ENCODE assay signal across 1 cellular context in the genomic region with DNA sequence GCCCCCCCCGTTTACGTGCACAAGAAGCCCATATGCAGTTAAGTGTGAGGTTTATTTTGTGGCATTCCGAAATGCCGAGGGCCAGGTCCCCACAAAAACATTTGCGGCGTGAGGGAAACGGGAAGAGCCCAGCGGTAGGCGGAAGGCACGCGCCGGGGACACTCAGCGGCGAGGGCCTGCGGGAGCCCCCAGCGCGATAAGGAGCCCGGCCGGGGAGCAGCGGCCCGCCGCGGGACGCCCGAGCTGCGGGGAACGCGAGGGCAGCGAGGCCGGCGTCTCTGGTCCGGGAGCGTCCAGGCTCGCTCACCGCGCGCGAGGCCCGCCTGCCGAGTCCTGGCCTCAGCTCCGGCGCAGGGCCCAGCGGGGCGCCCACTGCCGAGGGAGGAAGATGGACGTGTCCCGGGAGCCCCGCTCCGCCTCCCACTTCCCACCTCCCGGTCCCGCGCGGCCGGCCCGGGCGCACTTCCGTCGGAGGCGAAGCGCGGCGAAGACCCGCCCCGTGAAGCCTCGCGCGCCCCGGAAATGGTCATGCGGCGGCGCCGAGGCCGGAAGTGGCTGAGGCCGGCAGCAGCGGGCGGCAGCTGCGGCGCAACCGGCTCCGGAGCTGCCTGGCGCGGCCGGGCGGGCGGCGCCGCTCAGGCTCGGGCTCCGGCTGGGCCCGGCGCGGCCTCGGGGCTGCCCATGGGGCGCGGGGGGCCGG.
TF ChIP-seq lines count a peak whose summit lies in the region.

A gene with protein sequence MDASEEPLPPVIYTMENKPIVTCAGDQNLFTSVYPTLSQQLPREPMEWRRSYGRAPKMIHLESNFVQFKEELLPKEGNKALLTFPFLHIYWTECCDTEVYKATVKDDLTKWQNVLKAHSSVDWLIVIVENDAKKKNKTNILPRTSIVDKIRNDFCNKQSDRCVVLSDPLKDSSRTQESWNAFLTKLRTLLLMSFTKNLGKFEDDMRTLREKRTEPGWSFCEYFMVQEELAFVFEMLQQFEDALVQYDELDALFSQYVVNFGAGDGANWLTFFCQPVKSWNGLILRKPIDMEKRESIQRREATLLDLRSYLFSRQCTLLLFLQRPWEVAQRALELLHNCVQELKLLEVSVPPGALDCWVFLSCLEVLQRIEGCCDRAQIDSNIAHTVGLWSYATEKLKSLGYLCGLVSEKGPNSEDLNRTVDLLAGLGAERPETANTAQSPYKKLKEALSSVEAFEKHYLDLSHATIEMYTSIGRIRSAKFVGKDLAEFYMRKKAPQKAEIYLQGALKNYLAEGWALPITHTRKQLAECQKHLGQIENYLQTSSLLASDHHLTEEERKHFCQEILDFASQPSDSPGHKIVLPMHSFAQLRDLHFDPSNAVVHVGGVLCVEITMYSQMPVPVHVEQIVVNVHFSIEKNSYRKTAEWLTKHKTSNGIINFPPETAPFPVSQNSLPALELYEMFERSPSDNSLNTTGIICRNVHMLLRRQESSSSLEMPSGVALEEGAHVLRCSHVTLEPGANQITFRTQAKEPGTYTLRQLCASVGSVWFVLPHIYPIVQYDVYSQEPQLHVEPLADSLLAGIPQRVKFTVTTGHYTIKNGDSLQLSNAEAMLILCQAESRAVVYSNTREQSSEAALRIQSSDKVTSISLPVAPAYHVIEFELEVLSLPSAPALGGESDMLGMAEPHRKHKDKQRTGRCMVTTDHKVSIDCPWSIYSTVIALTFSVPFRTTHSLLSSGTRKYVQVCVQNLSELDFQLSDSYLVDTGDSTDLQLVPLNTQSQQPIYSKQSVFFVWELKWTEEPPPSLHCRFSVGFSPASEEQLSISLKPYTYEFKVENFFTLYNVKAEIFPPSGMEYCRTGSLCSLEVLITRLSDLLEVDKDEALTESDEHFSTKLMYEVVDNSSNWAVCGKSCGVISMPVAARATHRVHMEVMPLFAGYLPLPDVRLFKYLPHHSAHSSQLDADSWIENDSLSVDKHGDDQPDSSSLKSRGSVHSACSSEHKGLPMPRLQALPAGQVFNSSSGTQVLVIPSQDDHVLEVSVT (plus strand): TSS at position 536 of the 700 bp plus-strand sequence. CDS start 185 bp downstream, outside the sequence.

TF ChIP-seq in HepG2, 621 proteins besides CTCF, POLR2A, EP300 and RAD21 (continued from another document and continues in another):
- TF ChIP-seq, protein P1, sequence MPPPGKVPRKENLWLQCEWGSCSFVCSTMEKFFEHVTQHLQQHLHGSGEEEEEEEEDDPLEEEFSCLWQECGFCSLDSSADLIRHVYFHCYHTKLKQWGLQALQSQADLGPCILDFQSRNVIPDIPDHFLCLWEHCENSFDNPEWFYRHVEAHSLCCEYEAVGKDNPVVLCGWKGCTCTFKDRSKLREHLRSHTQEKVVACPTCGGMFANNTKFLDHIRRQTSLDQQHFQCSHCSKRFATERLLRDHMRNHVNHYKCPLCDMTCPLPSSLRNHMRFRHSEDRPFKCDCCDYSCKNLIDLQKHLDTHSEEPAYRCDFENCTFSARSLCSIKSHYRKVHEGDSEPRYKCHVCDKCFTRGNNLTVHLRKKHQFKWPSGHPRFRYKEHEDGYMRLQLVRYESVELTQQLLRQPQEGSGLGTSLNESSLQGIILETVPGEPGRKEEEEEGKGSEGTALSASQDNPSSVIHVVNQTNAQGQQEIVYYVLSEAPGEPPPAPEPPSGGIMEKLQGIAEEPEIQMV (CRISPR knock-in tag; IDR thresholded peaks at IDR 0.05; ENCODE audit: low read depth): no peak
- TF ChIP-seq ADNP (CRISPR knock-in tag; IDR thresholded peaks at IDR 0.05) (no peak), ZSCAN22 (CRISPR knock-in tag; IDR thresholded peaks at IDR 0.05) (no peak), KLF13 (CRISPR knock-in tag; IDR thresholded peaks at IDR 0.05) (no peak), ARNT2 (CRISPR knock-in tag; IDR thresholded peaks at IDR 0.05; ENCODE audit: low read depth) (peak; percentile 57; the same call in 1 of the 2 replicates), FLYWCH1 (CRISPR knock-in tag; IDR thresholded peaks at IDR 0.05) (no peak), PLRG1 (conservative IDR thresholded peaks at IDR 0.05) (no peak), ZNF296 (CRISPR knock-in tag; conservative IDR thresholded peaks at IDR 0.05) (no peak), ZNF496 (CRISPR knock-in tag; IDR thresholded peaks at IDR 0.05; ENCODE audit: insufficient replicate concordance) (no peak), GATAD2A (CRISPR knock-in tag; IDR thresholded peaks at IDR 0.05) (no peak), ZNF510 (CRISPR knock-in tag; IDR thresholded peaks at IDR 0.05; ENCODE audit: low read depth) (no peak), ZNF777 (CRISPR knock-in tag; IDR thresholded peaks at IDR 0.05) (peak; percentile 71), ZNF629 (CRISPR knock-in tag; conservative IDR thresholded peaks at IDR 0.05) (no peak), ZNF570 (CRISPR knock-in tag; IDR thresholded peaks at IDR 0.05; ENCODE audit: borderline replicate concordance) (no peak), MXI1 (IDR thresholded peaks at IDR 0.05; ENCODE audit: borderline replicate concordance, low read depth, low read length) (peak; percentile 31; the same call in 1 of the 3 replicates), ZNF850 (CRISPR knock-in tag; conservative IDR thresholded peaks at IDR 0.05) (no peak), ZBTB7B (CRISPR knock-in tag; IDR thresholded peaks at IDR 0.05) (no peak), NR2F2 (IDR thresholded peaks at IDR 0.05; ENCODE audit: borderline replicate concordance, low read depth) (no peak), ZNF724P (CRISPR knock-in tag; IDR thresholded peaks at IDR 0.05; ENCODE audit: borderline replicate concordance) (no peak; the same call in 1 of the 2 replicates), ZSCAN9 (CRISPR knock-in tag; IDR thresholded peaks at IDR 0.05; ENCODE audit: borderline replicate concordance) (no peak), ZNF782 (CRISPR knock-in tag; IDR thresholded peaks at IDR 0.05; ENCODE audit: borderline replicate concordance) (no peak), ZNF761 (CRISPR knock-in tag; conservative IDR thresholded peaks at IDR 0.05) (no peak), FOXP1 (IDR thresholded peaks at IDR 0.05) (no peak), FOXP1 (CRISPR knock-in tag; IDR thresholded peaks at IDR 0.05) (no peak), ZNF607 (CRISPR knock-in tag; IDR thresholded peaks at IDR 0.05; ENCODE audit: borderline replicate concordance) (no peak; the same call in 1 of the 2 replicates), SP140L (CRISPR knock-in tag; IDR thresholded peaks at IDR 0.05; ENCODE audit: borderline replicate concordance) (no peak), ZNF891 (CRISPR knock-in tag; IDR thresholded peaks at IDR 0.05) (peak; percentile 47; the same call in 1 of the 2 replicates), NPAS2 (CRISPR knock-in tag; IDR thresholded peaks at IDR 0.05; ENCODE audit: borderline replicate concordance) (no peak), ELF4 (CRISPR knock-in tag; IDR thresholded peaks at IDR 0.05; ENCODE audit: borderline replicate concordance) (no peak)
- TF ChIP-seq, protein P2, sequence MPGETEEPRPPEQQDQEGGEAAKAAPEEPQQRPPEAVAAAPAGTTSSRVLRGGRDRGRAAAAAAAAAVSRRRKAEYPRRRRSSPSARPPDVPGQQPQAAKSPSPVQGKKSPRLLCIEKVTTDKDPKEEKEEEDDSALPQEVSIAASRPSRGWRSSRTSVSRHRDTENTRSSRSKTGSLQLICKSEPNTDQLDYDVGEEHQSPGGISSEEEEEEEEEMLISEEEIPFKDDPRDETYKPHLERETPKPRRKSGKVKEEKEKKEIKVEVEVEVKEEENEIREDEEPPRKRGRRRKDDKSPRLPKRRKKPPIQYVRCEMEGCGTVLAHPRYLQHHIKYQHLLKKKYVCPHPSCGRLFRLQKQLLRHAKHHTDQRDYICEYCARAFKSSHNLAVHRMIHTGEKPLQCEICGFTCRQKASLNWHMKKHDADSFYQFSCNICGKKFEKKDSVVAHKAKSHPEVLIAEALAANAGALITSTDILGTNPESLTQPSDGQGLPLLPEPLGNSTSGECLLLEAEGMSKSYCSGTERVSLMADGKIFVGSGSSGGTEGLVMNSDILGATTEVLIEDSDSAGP (CRISPR knock-in tag; IDR thresholded peaks at IDR 0.05; ENCODE audit: borderline replicate concordance): no peak; the same call in 1 of the 2 replicates
- TF ChIP-seq, protein P3, sequence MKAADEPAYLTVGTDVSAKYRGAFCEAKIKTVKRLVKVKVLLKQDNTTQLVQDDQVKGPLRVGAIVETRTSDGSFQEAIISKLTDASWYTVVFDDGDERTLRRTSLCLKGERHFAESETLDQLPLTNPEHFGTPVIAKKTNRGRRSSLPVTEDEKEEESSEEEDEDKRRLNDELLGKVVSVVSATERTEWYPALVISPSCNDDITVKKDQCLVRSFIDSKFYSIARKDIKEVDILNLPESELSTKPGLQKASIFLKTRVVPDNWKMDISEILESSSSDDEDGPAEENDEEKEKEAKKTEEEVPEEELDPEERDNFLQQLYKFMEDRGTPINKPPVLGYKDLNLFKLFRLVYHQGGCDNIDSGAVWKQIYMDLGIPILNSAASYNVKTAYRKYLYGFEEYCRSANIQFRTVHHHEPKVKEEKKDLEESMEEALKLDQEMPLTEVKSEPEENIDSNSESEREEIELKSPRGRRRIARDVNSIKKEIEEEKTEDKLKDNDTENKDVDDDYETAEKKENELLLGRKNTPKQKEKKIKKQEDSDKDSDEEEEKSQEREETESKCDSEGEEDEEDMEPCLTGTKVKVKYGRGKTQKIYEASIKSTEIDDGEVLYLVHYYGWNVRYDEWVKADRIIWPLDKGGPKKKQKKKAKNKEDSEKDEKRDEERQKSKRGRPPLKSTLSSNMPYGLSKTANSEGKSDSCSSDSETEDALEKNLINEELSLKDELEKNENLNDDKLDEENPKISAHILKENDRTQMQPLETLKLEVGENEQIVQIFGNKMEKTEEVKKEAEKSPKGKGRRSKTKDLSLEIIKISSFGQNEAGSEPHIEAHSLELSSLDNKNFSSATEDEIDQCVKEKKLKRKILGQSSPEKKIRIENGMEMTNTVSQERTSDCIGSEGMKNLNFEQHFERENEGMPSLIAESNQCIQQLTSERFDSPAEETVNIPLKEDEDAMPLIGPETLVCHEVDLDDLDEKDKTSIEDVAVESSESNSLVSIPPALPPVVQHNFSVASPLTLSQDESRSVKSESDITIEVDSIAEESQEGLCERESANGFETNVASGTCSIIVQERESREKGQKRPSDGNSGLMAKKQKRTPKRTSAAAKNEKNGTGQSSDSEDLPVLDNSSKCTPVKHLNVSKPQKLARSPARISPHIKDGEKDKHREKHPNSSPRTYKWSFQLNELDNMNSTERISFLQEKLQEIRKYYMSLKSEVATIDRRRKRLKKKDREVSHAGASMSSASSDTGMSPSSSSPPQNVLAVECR (CRISPR knock-in tag; IDR thresholded peaks at IDR 0.05; ENCODE audit: borderline replicate concordance): peak; percentile 73; the same call in 1 of the 2 replicates
- TF ChIP-seq, protein P4, sequence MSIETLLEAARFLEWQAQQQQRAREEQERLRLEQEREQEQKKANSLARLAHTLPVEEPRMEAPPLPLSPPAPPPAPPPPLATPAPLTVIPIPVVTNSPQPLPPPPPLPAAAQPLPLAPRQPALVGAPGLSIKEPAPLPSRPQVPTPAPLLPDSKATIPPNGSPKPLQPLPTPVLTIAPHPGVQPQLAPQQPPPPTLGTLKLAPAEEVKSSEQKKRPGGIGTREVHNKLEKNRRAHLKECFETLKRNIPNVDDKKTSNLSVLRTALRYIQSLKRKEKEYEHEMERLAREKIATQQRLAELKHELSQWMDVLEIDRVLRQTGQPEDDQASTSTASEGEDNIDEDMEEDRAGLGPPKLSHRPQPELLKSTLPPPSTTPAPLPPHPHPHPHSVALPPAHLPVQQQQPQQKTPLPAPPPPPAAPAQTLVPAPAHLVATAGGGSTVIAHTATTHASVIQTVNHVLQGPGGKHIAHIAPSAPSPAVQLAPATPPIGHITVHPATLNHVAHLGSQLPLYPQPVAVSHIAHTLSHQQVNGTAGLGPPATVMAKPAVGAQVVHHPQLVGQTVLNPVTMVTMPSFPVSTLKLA (IDR thresholded peaks at IDR 0.05): no peak
- TF ChIP-seq, protein P5, sequence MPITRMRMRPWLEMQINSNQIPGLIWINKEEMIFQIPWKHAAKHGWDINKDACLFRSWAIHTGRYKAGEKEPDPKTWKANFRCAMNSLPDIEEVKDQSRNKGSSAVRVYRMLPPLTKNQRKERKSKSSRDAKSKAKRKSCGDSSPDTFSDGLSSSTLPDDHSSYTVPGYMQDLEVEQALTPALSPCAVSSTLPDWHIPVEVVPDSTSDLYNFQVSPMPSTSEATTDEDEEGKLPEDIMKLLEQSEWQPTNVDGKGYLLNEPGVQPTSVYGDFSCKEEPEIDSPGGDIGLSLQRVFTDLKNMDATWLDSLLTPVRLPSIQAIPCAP (CRISPR knock-in tag; IDR thresholded peaks at IDR 0.05; ENCODE audit: low read depth): no peak
- TF ChIP-seq, protein P6, sequence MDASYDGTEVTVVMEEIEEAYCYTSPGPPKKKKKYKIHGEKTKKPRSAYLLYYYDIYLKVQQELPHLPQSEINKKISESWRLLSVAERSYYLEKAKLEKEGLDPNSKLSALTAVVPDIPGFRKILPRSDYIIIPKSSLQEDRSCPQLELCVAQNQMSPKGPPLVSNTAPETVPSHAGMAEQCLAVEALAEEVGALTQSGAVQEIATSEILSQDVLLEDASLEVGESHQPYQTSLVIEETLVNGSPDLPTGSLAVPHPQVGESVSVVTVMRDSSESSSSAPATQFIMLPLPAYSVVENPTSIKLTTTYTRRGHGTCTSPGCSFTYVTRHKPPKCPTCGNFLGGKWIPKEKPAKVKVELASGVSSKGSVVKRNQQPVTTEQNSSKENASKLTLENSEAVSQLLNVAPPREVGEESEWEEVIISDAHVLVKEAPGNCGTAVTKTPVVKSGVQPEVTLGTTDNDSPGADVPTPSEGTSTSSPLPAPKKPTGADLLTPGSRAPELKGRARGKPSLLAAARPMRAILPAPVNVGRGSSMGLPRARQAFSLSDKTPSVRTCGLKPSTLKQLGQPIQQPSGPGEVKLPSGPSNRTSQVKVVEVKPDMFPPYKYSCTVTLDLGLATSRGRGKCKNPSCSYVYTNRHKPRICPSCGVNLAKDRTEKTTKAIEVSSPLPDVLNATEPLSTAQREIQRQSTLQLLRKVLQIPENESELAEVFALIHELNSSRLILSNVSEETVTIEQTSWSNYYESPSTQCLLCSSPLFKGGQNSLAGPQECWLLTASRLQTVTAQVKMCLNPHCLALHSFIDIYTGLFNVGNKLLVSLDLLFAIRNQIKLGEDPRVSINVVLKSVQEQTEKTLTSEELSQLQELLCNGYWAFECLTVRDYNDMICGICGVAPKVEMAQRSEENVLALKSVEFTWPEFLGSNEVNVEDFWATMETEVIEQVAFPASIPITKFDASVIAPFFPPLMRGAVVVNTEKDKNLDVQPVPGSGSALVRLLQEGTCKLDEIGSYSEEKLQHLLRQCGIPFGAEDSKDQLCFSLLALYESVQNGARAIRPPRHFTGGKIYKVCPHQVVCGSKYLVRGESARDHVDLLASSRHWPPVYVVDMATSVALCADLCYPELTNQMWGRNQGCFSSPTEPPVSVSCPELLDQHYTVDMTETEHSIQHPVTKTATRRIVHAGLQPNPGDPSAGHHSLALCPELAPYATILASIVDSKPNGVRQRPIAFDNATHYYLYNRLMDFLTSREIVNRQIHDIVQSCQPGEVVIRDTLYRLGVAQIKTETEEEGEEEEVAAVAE (CRISPR knock-in tag; IDR thresholded peaks at IDR 0.05; ENCODE audit: borderline replicate concordance): no peak
- TF ChIP-seq, protein P7, sequence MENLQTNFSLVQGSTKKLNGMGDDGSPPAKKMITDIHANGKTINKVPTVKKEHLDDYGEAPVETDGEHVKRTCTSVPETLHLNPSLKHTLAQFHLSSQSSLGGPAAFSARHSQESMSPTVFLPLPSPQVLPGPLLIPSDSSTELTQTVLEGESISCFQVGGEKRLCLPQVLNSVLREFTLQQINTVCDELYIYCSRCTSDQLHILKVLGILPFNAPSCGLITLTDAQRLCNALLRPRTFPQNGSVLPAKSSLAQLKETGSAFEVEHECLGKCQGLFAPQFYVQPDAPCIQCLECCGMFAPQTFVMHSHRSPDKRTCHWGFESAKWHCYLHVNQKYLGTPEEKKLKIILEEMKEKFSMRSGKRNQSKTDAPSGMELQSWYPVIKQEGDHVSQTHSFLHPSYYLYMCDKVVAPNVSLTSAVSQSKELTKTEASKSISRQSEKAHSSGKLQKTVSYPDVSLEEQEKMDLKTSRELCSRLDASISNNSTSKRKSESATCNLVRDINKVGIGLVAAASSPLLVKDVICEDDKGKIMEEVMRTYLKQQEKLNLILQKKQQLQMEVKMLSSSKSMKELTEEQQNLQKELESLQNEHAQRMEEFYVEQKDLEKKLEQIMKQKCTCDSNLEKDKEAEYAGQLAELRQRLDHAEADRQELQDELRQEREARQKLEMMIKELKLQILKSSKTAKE (CRISPR knock-in tag; IDR thresholded peaks at IDR 0.05; ENCODE audit: borderline replicate concordance): no peak
